Comparison of ENCODE assay signal across 15 cellular contexts in the genomic region with DNA sequence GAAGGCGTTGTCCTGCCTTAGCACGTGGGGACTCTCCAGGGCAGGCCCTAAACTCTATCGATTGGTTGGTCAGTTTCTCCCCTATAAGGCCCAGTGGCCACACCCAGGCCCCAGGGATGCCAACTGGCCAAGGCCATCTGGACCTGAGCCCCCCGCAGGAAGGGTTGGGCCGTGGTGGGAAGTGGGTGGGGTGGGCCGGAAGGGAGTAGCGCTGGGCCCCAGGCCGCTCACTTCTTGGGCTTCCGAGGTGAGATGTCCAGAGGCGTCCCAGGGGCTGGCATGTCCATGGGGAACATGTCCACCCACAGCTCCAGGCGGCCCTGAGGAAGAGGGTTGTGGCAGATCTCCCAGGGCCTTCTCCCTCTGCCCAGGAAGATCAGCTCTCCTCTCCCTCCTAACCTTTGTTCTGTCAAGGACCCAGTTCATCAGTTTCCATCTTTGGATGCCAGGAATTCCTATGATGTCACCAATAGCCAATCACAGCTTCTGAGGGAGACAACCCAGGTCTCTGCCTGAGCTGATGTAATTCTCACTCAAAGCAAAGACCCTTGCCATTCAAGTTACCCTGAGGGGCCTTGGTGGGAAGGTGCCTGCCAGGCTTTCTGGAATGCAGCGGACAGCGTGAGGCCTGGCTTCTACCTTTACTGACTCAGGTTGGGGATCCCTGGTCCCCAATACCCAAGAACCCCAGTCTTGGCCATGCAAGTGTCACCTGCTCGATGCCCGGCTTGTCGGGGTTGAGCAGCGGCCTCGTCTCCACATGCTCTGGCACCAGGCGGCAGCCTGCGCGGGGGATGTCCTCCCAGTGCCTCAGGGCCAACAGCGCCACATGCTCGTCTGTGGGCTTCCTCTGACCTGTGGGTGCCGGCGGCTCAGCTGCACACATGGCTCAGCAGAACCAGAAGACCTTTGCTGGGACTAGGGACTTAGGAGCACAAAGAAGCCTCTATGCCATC. TPM values are rescaled to one million over a fixed set of nuclear protein-coding genes. Genes with fewer than 3 reads are reported as not detected.
DNase-seq lines count a peak whose midpoint lies in the region; FAIRE-seq and TF ChIP-seq lines count a peak whose summit lies in the region.
"Had no signal": no experiment of that assay in that cellular context is flagged by ENCODE, and none has a peak within 500 bp of the region (broad histone marks: within the 10 kb centered on the region; RNA-seq: fewer than 3 reads in every experiment).

No MANE protein-coding gene starts in this region.

- H3K23ac ChIP-seq in trophoblast cell (ENCODE audit: low read length): no peak overlapping the region

- peak overlapping the region; percentile 63 for H3K18ac ChIP-seq in trophoblast cell (ENCODE audit: low read length)

- peak overlapping the region; percentile 6 for H4K12ac ChIP-seq in trophoblast cell (ENCODE audit: low read depth, low read length)

- CTCF ChIA-PET in HEK293T (lab: Yijun Ruan, JAX): no interaction called here

- H3K79me2 ChIP-seq in trophoblast cell (ENCODE audit: control insufficient read depth, insufficient read depth, low read length, poor library complexity): no peaks in the 10 kb centered on the region

- H4K8ac ChIP-seq in trophoblast cell (ENCODE audit: low read depth, low read length): peak overlapping the region; percentile 39

- no peak overlapping the region for H3K4me3 ChIP-seq in trophoblast cell (ENCODE audit: low read depth, low read length)
- H3K4me3 ChIP-seq: breast epithelium had no signal

- peak overlapping the region; percentile 82 for H4K91ac ChIP-seq in trophoblast cell (ENCODE audit: low read depth, low read length)

- peaks cover 3% of the 10 kb centered on the region for H3K9me3 ChIP-seq in trophoblast cell (ENCODE audit: insufficient read depth, low read depth, low read length)
- H3K9me3 ChIP-seq: breast epithelium had no signal

- H2BK120ac ChIP-seq in trophoblast cell (ENCODE audit: insufficient read depth, low read length, poor library complexity): peak overlapping the region; percentile 65

- no peak overlapping the region for H3K4ac ChIP-seq in trophoblast cell (ENCODE audit: low read depth, low read length)

- H3K36me3 ChIP-seq in trophoblast cell (ENCODE audit: control insufficient read depth in 1 of 2, insufficient read depth in 2 of 2, low read length in 2 of 2): no peaks in the 10 kb centered on the region
- H3K36me3 ChIP-seq: breast epithelium had no signal

- peaks cover 13 to 17% of the 10 kb centered on the region in 2 experiments for H3K4me1 ChIP-seq in trophoblast cell (ENCODE audit: control insufficient read depth in 1 of 2, insufficient read depth in 2 of 2, low read length in 2 of 2)
- H3K4me1 ChIP-seq: breast epithelium had no signal

- POLR2A ChIA-PET in HEK293T (lab: Yijun Ruan, JAX): no interaction called here

- H3K4me2 ChIP-seq in trophoblast cell (ENCODE audit: low read length): no peak overlapping the region

- DNase-seq in DMS53 (lab: John Stamatoyannopoulos, UW) (peak; percentile 20), DMS53 treated with DMSO at 0.1 percent for 48 hours (lab: John Stamatoyannopoulos, UW; ENCODE audit: unreplicated experiment) (no peak), iPS DF 4.7 (ENCODE audit: extremely low read depth, low spot score) (peak; percentile 66), trophoblast cell (peak in 1 of 2 donors; percentile 28), NCI-H1436 (lab: John Stamatoyannopoulos, UW) (no peak), HEK293T (ENCODE audit: extremely low spot score) (no peak), RCC 7860 (ENCODE audit: low spot score) (no peak)
- DNase-seq: effector CD8-positive, alpha-beta T cell; natural killer cell; retina; stimulated activated CD4-positive, alpha-beta T cell treated with anti-CD3 and anti-CD28 coated beads, Interleukin-1b, Interleukin-23, amount 100 ng/mL, for 48 hours had no signal

- peak overlapping the region; percentile 16 for H2BK12ac ChIP-seq in trophoblast cell (ENCODE audit: low read length)

- H2AFZ ChIP-seq in trophoblast cell (ENCODE audit: insufficient read depth, low read length, poor library complexity): no peak overlapping the region

- H2BK5ac ChIP-seq in trophoblast cell (ENCODE audit: low read depth, low read length, poor library complexity): peak overlapping the region; percentile 14

- H3K79me1 ChIP-seq in trophoblast cell (ENCODE audit: low read length): peaks cover 11% of the 10 kb centered on the region

- peak overlapping the region; percentile 33 for H2AK5ac ChIP-seq in trophoblast cell (ENCODE audit: low read length)

- no peak overlapping the region for H3K9ac ChIP-seq in trophoblast cell (ENCODE audit: low read length)

- FAIRE-seq in RCC 7860 (lab: Jason Lieb, UNC): no peak

- peak overlapping the region; percentile 7 for H3K27ac ChIP-seq in trophoblast cell (ENCODE audit: low read depth, low read length)
- H3K27ac ChIP-seq: 22Rv1, breast epithelium, RWPE1 had no signal

- no peaks in the 10 kb centered on the region for H3K27me3 ChIP-seq in trophoblast cell (ENCODE audit: insufficient read depth, low read length)
- H3K27me3 ChIP-seq: breast epithelium had no signal

- whole genome bisulfite sequencing in trophoblast cell (ENCODE audit: extremely low coverage, insufficient coverage, insufficient read length): no CpG with 5 or more reads among the region's 25 CpGs

- no peak for TF ChIP-seq RAD21 in Ishikawa (IDR thresholded peaks at IDR 0.05; ENCODE audit: low read depth)

- peak overlapping the region; percentile 40 for H3K14ac ChIP-seq in trophoblast cell (ENCODE audit: low read length)

- no peak for TF ChIP-seq EP300 in Ishikawa (IDR thresholded peaks at IDR 0.05; ENCODE audit: borderline replicate concordance)

TF ChIP-seq in Ishikawa, 13 proteins besides CTCF, POLR2A, EP300 and RAD21:
- TF ChIP-seq, protein P1, sequence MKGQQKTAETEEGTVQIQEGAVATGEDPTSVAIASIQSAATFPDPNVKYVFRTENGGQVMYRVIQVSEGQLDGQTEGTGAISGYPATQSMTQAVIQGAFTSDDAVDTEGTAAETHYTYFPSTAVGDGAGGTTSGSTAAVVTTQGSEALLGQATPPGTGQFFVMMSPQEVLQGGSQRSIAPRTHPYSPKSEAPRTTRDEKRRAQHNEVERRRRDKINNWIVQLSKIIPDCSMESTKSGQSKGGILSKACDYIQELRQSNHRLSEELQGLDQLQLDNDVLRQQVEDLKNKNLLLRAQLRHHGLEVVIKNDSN (IDR thresholded peaks at IDR 0.05): no peak
- peak; percentile 75 for TF ChIP-seq TEAD4 (IDR thresholded peaks at IDR 0.05)

TF ChIP-seq in HEK293T, 16 proteins besides CTCF, POLR2A, EP300 and RAD21:
- TF ChIP-seq ZNF384 (IDR thresholded peaks at IDR 0.05) (no peak), FOXK2 (IDR thresholded peaks at IDR 0.05) (no peak), L3MBTL2 (conservative IDR thresholded peaks at IDR 0.05) (no peak), FOXA1 (IDR thresholded peaks at IDR 0.05) (no peak), FOXM1 (IDR thresholded peaks at IDR 0.05; ENCODE audit: borderline replicate concordance) (no peak), NFRKB (IDR thresholded peaks at IDR 0.05) (no peak), ARNT (IDR thresholded peaks at IDR 0.05) (no peak)

RNA-seq across cellular contexts. Expression of a gene that starts 14.4 kb away (rescaled TPM):
- polyA plus RNA-seq in trophoblast cell (2013): 0.12 and 0.17 TPM in 2 replicates

Comparison
In these comparisons a context has a peak if more than half of its experiments do, and no peak if none do; other contexts are left out.
1. DNase-seq: peak in DMS53 (single experiment) and iPS DF 4.7 (single experiment); none in DMS53 treated with DMSO at 0.1 percent for 48 hours (single experiment), NCI-H1436 (single experiment), HEK293T (single experiment) and RCC 7860 (single experiment).